Comparison of ENCODE assay signal across 11 cellular contexts in the genomic region with DNA sequence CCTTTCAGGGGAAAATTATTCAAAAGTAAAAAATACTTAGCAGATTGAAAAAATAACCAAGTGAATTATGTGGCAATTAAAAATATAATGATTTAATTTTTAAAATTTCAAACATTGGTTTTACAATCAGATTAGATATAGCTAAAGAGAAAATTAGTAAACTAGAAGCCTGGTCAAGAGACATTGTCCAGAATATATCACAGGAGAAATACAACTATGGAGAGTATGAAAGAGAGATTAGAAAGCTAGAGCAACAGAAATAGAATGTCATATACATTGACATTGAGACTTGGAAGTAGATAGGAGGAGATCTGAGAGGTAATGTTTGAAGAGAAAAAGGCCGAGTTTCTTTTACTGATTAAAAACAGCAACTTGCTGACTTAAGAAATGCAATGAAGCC.
"Had no signal": no experiment of that assay in that cellular context is flagged by ENCODE, and none has a peak within 500 bp of the region (broad histone marks: within the 10 kb centered on the region; RNA-seq: fewer than 3 reads in every experiment).

No MANE protein-coding gene starts in this region.

- H3K9ac ChIP-seq: GM23248 had no signal

- FAIRE-seq: H1, H54 had no signal

- H3K4me3 ChIP-seq: GM23248, GM23338, HAP-1 had no signal

- H3K27ac ChIP-seq: GM23248 had no signal

- ATAC-seq: GM23338, HCT116 had no signal

- H2AFZ ChIP-seq: GM23248, GM23338 had no signal

- H3K4me2 ChIP-seq: GM23338 had no signal

- H3K36me3 ChIP-seq: HAP-1 had no signal

- H3K9me3 ChIP-seq: HAP-1 had no signal

- DNase-seq: GM23248, GOT3, H7, H9, HCEC 1CT, HFFc6 had no signal

- H3K4me1 ChIP-seq: HAP-1 had no signal
